20 cellular contexts compared by ENCODE assay signal in genomic region chr6:40796280-40797223, GRCh38.
A peak's percentile ranks its signal among the peaks of the same experiment; 100 is the strongest.
DNase-seq lines count a peak whose midpoint lies in the region; ATAC-seq and TF ChIP-seq lines count a peak whose summit lies in the region.
"Had no signal": no experiment of that assay in that cellular context is flagged by ENCODE, and none has a peak within 500 bp of the region (broad histone marks: within the 10 kb centered on the region; RNA-seq: fewer than 3 reads in every experiment).

No MANE protein-coding gene starts in this region.

- H3K27ac ChIP-seq in BLaER1 treated with 17β-estradiol and CSF1 and Interleukin-3, amounts not matched to agents 10 nM and 100 nM = no peak overlapping the region; a peak in 1 of 22 replicates
- H3K27ac ChIP-seq in hepatocyte = no peak overlapping the region
- H3K27ac ChIP-seq: ovary, skin epidermis, testis had no signal

- WGBS in hepatocyte (ENCODE audit: low lambda C conversion rate, missing lambda C conversion rate) = 78% methylated on average over 14 of the region's 14 CpGs

- no peak overlapping the region for H2AFZ ChIP-seq in hepatocyte

- no peaks in the 10 kb centered on the region for H3K9me2 ChIP-seq in hepatocyte (replicated peaks; ENCODE audit: insufficient read depth)

- H3K9ac ChIP-seq in BLaER1 treated with 17β-estradiol and CSF1 and Interleukin-3, amounts not matched to agents 10 nM and 100 nM = peak overlapping the region in 3 of 11 experiments; percentile 5 to 45 (median 28); a peak in 4 of 22 replicates

- H3K9me3 ChIP-seq in BLaER1 treated with 17β-estradiol and CSF1 and Interleukin-3, amounts not matched to agents 10 nM and 100 nM (replicated peaks in 1 of 11) = no peaks in the 10 kb centered on the region
- H3K9me3 ChIP-seq in hepatocyte (ENCODE audit: low read depth) = no peaks in the 10 kb centered on the region
- H3K9me3 ChIP-seq: ovary, testis had no signal

- no peaks in the 10 kb centered on the region for H3K79me2 ChIP-seq in hepatocyte

- H3K36me3 ChIP-seq in BLaER1 treated with 17β-estradiol and CSF1 and Interleukin-3, amounts not matched to agents 10 nM and 100 nM = no peaks in the 10 kb centered on the region
- no peaks in the 10 kb centered on the region for H3K36me3 ChIP-seq in hepatocyte (replicated peaks; ENCODE audit: insufficient read depth, low read depth)
- H3K36me3 ChIP-seq: ovary had no signal

- peak overlapping the region in 9 of 11 experiments; percentile 31 to 74 (median 59); a peak in 17 of 22 replicates for H3K4me2 ChIP-seq in BLaER1 treated with 17β-estradiol and CSF1 and Interleukin-3, amounts not matched to agents 10 nM and 100 nM
- H3K4me2 ChIP-seq in hepatocyte = no peak overlapping the region

- H3K4me1 ChIP-seq in BLaER1 treated with 17β-estradiol and CSF1 and Interleukin-3, amounts not matched to agents 10 nM and 100 nM = peaks cover 6 to 16% (median 13%) of the 10 kb centered on the region in 10 experiments
- no peaks in the 10 kb centered on the region for H3K4me1 ChIP-seq in hepatocyte (ENCODE audit: insufficient read depth)
- H3K4me1 ChIP-seq: testis had no signal

- ATAC-seq in GM21528 (IDR thresholded peaks at IDR 0.05; ENCODE audit: low FRiP score, unreplicated experiment) (no peak), GM19397 (IDR thresholded peaks at IDR 0.05; ENCODE audit: unreplicated experiment) (no peak)

- no peaks in the 10 kb centered on the region for H4K20me1 ChIP-seq in BLaER1 treated with 17β-estradiol and CSF1 and Interleukin-3, amounts not matched to agents 10 nM and 100 nM
- H4K20me1 ChIP-seq in hepatocyte (ENCODE audit: insufficient read depth, poor library complexity, severe bottlenecking) = no peaks in the 10 kb centered on the region

- H3K4me3 ChIP-seq in BLaER1 treated with 17β-estradiol and CSF1 and Interleukin-3, amounts not matched to agents 10 nM and 100 nM = no peak overlapping the region
- H3K4me3 ChIP-seq in hepatocyte = no peak overlapping the region
- H3K4me3 ChIP-seq: ovary, skin epidermis, testis had no signal

- H3K27me3 ChIP-seq in BLaER1 treated with 17β-estradiol and CSF1 and Interleukin-3, amounts not matched to agents 10 nM and 100 nM = no peaks in the 10 kb centered on the region
- H3K27me3 ChIP-seq in hepatocyte = no peaks in the 10 kb centered on the region
- H3K27me3 ChIP-seq: ovary, testis had no signal

- DNase-seq in M059J (ENCODE audit: low read depth) (peak; percentile 43), RPMI7951 (ENCODE audit: low read depth) (peak; percentile 41), hepatocyte (ENCODE audit: low spot score) (peak; percentile 22)
- no peak for DNase-seq in activated CD4-positive, CD25-positive, alpha-beta regulatory T cell treated with anti-CD3 and anti-CD28 coated beads, Interleukin-2, amount 50 U/mL, for 72 hours
- no peak for DNase-seq in activated T-cell treated with anti-CD3 and anti-CD28 coated beads, Interleukin-2, amount 50 U/mL, for 1 hour
- DNase-seq: activated CD4-positive, alpha-beta T cell treated with anti-CD3 and anti-CD28 coated beads for 4 hours; Calu3; H7; NCI-H1694 treated with DMSO at 0.1 percent for 48 hours; NK-92 treated with Interleukin-12 subunit alpha and Interleukin-12 subunit beta, amount 100 ng/mL, for 24 hours; ovary; SIG-M5; stimulated activated CD4-positive, alpha-beta T cell treated with anti-CD3 and anti-CD28 coated beads, Interleukin-4, amount 100 ng/mL, for 24 hours; stimulated activated CD8-positive, alpha-beta memory T cell treated with anti-CD3 and anti-CD28 coated beads, Interleukin-4, amount 100 ng/mL, for 48 hours; T1000; testis had no signal

- no peak for TF ChIP-seq CTCF in hepatocyte (IDR thresholded peaks at IDR 0.05; ENCODE audit: poor library complexity)

Comparison
In these comparisons a context has a peak if more than half of its experiments do, and no peak if none do; other contexts are left out.
1. DNase-seq: peak in M059J (single experiment), RPMI7951 (single experiment) and hepatocyte (single experiment); none in activated CD4-positive, CD25-positive, alpha-beta regulatory T cell treated with anti-CD3 and anti-CD28 coated beads, Interleukin-2, amount 50 U/mL, for 72 hours (single experiment) and activated T-cell treated with anti-CD3 and anti-CD28 coated beads, Interleukin-2, amount 50 U/mL, for 1 hour (single experiment).